ENCODE assay signal across 18 cellular contexts in the genomic region with DNA sequence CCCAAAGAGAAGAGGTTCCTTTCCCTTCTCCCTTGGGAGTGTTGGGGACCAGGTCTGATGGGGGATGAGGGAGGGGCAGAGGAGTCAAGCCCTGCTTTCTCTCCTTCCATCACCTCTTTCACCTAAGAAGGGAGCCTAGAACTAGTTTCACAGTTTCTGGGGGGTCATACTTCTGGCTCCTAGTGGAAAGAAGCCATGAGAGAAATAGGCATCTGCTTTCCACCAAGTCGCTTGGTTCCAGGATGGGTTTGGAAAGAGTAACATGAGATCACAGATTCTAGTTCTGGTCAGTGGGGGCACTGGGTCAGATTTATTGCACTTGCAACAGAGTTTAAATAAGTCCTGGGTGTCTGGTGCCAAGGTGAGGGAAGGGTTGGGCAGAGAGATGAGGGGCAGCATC. TPM values are rescaled to one million over a fixed set of nuclear protein-coding genes. Genes with fewer than 3 reads are reported as not detected.
"Had no signal": no experiment of that assay in that cellular context is flagged by ENCODE, and none has a peak within 500 bp of the region (broad histone marks: within the 10 kb centered on the region; RNA-seq: fewer than 3 reads in every experiment).

No MANE protein-coding gene starts in this region.

- H3K27me3 Mint-ChIP-seq: activated CD4-positive, alpha-beta memory T cell treated with anti-CD3 and anti-CD28 coated beads, Interleukin-2, amount 10 ng/mL, durations not matched to agents 7 days and 5 days; stimulated activated naive CD8-positive, alpha-beta T cell treated with anti-CD3 and anti-CD28 coated beads, Interleukin-15, Interleukin-2, amounts not matched to agents 100 ng/mL and 50 ng/mL, for 24 hours had no signal

- H3K4me1 ChIP-seq: pancreas, psoas muscle had no signal

- ATAC-seq: activated T-cell treated with anti-CD3 and anti-CD28 coated beads, Interleukin-2, amount 50 U/mL, for 72 hours had no signal

- H3K9me3 Mint-ChIP-seq: activated CD4-positive, alpha-beta memory T cell treated with anti-CD3 and anti-CD28 coated beads, Interleukin-2, amount 10 ng/mL, durations not matched to agents 7 days and 5 days; activated T-cell treated with anti-CD3 and anti-CD28 coated beads, Interleukin-2, amount 50 U/mL, for 72 hours; brain; stimulated activated naive CD8-positive, alpha-beta T cell treated with anti-CD3 and anti-CD28 coated beads, Interleukin-15, Interleukin-2, amounts not matched to agents 100 ng/mL and 50 ng/mL, for 24 hours had no signal

- H3K4me3 ChIP-seq: esophagus squamous epithelium, gastrocnemius medialis, mucosa of descending colon, pancreas, psoas muscle, right atrium auricular region, thyroid gland, upper lobe of right lung had no signal

- H3K27ac ChIP-seq: gastrocnemius medialis, pancreas, psoas muscle, right atrium auricular region, upper lobe of right lung had no signal

- FAIRE-seq: islet of Langerhans, pancreas had no signal

- H3K9me3 ChIP-seq: esophagus squamous epithelium, gastrocnemius medialis, mucosa of descending colon, pancreas, psoas muscle, right atrium auricular region, thyroid gland, upper lobe of right lung had no signal

- DNase-seq: activated CD4-positive, alpha-beta memory T cell treated with anti-CD3 and anti-CD28 coated beads, Interleukin-2, amount 10 ng/mL, durations not matched to agents 7 days and 5 days; activated effector memory CD4-positive, alpha-beta T cell treated with anti-CD3 and anti-CD28 coated beads, Interleukin-2, amount 50 U/mL, for 16 hours; activated naive CD4-positive, alpha-beta T cell treated with anti-CD3 and anti-CD28 coated beads, Interleukin-2, amount 50 U/mL, for 16 hours; esophagus squamous epithelium; gastrocnemius medialis; left ventricle myocardium superior; psoas muscle; stimulated activated CD4-positive, alpha-beta T cell treated with anti-CD3 and anti-CD28 coated beads, Interleukin-4, amount 100 ng/mL, for 4 hours; T-helper 2 cell; upper lobe of right lung had no signal

- H3K4me3 Mint-ChIP-seq: activated CD4-positive, alpha-beta memory T cell treated with anti-CD3 and anti-CD28 coated beads, Interleukin-2, amount 10 ng/mL, durations not matched to agents 7 days and 5 days; activated T-cell treated with anti-CD3 and anti-CD28 coated beads, Interleukin-2, amount 50 U/mL, for 72 hours; stimulated activated naive CD8-positive, alpha-beta T cell treated with anti-CD3 and anti-CD28 coated beads, Interleukin-15, Interleukin-2, amounts not matched to agents 100 ng/mL and 50 ng/mL, for 24 hours had no signal

- H3K27me3 ChIP-seq: esophagus squamous epithelium, gastrocnemius medialis, pancreas, right atrium auricular region, thyroid gland, upper lobe of right lung had no signal

- H3K27ac Mint-ChIP-seq: activated CD4-positive, alpha-beta memory T cell treated with anti-CD3 and anti-CD28 coated beads, Interleukin-2, amount 10 ng/mL, durations not matched to agents 7 days and 5 days; activated T-cell treated with anti-CD3 and anti-CD28 coated beads, Interleukin-2, amount 50 U/mL, for 72 hours; stimulated activated naive CD8-positive, alpha-beta T cell treated with anti-CD3 and anti-CD28 coated beads, Interleukin-15, Interleukin-2, amounts not matched to agents 100 ng/mL and 50 ng/mL, for 24 hours had no signal

RNA-seq across cellular contexts. Expression of gene GPR84, which starts 30.7 kb away (rescaled TPM):
- total RNA-seq: left ventricle myocardium superior had no signal
